28 cellular contexts compared by ENCODE assay signal in the genomic region with DNA sequence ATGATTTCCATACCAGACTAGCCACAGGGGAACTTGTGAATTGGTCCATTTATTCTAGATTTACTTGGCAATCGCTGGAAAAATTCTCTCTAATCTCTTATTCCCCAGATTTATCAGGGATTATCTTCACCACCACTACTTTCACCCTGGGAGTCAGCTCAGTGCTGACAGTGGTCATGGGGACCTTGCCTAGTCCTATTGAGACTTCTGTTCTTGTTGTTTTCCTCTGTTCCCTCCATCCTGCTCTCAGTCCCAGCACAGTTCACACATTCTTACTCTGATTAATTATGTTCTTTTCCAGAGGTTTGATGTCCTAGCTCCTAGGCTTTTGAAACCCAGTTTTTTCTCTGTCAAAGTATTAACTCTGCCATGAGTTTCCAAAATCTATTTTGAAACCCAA.
"Had no signal": no experiment of that assay in that cellular context is flagged by ENCODE, and none has a peak within 500 bp of the region (broad histone marks: within the 10 kb centered on the region; RNA-seq: fewer than 3 reads in every experiment).

No MANE protein-coding gene starts in this region.

- H3K36me3 Mint-ChIP-seq: activated CD4-positive, alpha-beta memory T cell treated with anti-CD3 and anti-CD28 coated beads for 36 hours; activated CD8-positive, alpha-beta memory T cell treated with anti-CD3 and anti-CD28 coated beads, Interleukin-2, amount 10 ng/mL, durations not matched to agents 7 days and 5 days; activated naive CD4-positive, alpha-beta T cell treated with anti-CD3 and anti-CD28 coated beads, Interleukin-2, amount 10 ng/mL, durations not matched to agents 7 days and 5 days; activated naive CD4-positive, alpha-beta T cell treated with anti-CD3 and anti-CD28 coated beads, Interleukin-2, amount 50 U/mL, for 72 hours; activated naive CD8-positive, alpha-beta T cell treated with anti-CD3 and anti-CD28 coated beads, Interleukin-2, amount 10 ng/mL, durations not matched to agents 7 days and 5 days had no signal

- H3K27me3 Mint-ChIP-seq: activated CD4-positive, alpha-beta memory T cell treated with anti-CD3 and anti-CD28 coated beads for 36 hours; activated CD4-positive, alpha-beta T cell treated with anti-CD3 and anti-CD28 coated beads for 36 hours; activated CD4-positive, alpha-beta T cell treated with anti-CD3 and anti-CD28 coated beads, Interleukin-2, amount 10 ng/mL, durations not matched to agents 24 days and 14 days; activated CD8-positive, alpha-beta memory T cell treated with anti-CD3 and anti-CD28 coated beads, Interleukin-2, amount 10 ng/mL, durations not matched to agents 7 days and 5 days; activated naive CD4-positive, alpha-beta T cell treated with anti-CD3 and anti-CD28 coated beads, Interleukin-2, amount 10 ng/mL, durations not matched to agents 7 days and 5 days; activated naive CD8-positive, alpha-beta T cell treated with anti-CD3 and anti-CD28 coated beads, Interleukin-2, amount 10 ng/mL, durations not matched to agents 7 days and 5 days; activated T-cell treated with anti-CD3 and anti-CD28 coated beads, Interleukin-2, amount 50 U/mL, for 24 hours; effector memory CD8-positive, alpha-beta T cell had no signal

- H3K4me3 Mint-ChIP-seq: activated CD4-positive, alpha-beta memory T cell treated with anti-CD3 and anti-CD28 coated beads for 36 hours; activated CD4-positive, alpha-beta T cell treated with anti-CD3 and anti-CD28 coated beads for 36 hours; activated CD4-positive, alpha-beta T cell treated with anti-CD3 and anti-CD28 coated beads, Interleukin-2, amount 10 ng/mL, durations not matched to agents 24 days and 14 days; activated CD8-positive, alpha-beta memory T cell treated with anti-CD3 and anti-CD28 coated beads, Interleukin-2, amount 10 ng/mL, durations not matched to agents 7 days and 5 days; activated CD8-positive, alpha-beta T cell treated with anti-CD3 and anti-CD28 coated beads, Interleukin-2, amount 10 ng/mL, durations not matched to agents 7 days and 5 days; activated naive CD4-positive, alpha-beta T cell treated with anti-CD3 and anti-CD28 coated beads, Interleukin-2, amount 10 ng/mL, durations not matched to agents 7 days and 5 days; activated naive CD8-positive, alpha-beta T cell treated with anti-CD3 and anti-CD28 coated beads, Interleukin-2, amount 10 ng/mL, durations not matched to agents 7 days and 5 days; activated T-cell treated with anti-CD3 and anti-CD28 coated beads, Interleukin-2, amount 50 U/mL, for 24 hours; activated T-cell treated with anti-CD3 and anti-CD28 coated beads, Interleukin-2, amount 50 U/mL, for 72 hours; effector memory CD8-positive, alpha-beta T cell had no signal

- DNase-seq: activated CD4-positive, alpha-beta memory T cell treated with anti-CD3 and anti-CD28 coated beads for 36 hours; activated CD4-positive, alpha-beta T cell treated with anti-CD3 and anti-CD28 coated beads for 36 hours; activated CD4-positive, alpha-beta T cell treated with anti-CD3 and anti-CD28 coated beads, Interleukin-2, amount 10 ng/mL, durations not matched to agents 24 days and 14 days; activated CD4-positive, CD25-positive, alpha-beta regulatory T cell; activated CD4-positive, CD25-positive, alpha-beta regulatory T cell treated with anti-CD3 and anti-CD28 coated beads, Interleukin-2, amount 50 U/mL, for 72 hours; activated CD8-positive, alpha-beta memory T cell treated with anti-CD3 and anti-CD28 coated beads, Interleukin-2, amount 10 ng/mL, durations not matched to agents 7 days and 5 days; activated CD8-positive, alpha-beta memory T cell treated with anti-CD3 and anti-CD28 coated beads, Interleukin-2, amount 50 U/mL, for 4 hours; activated CD8-positive, alpha-beta T cell treated with anti-CD3 and anti-CD28 coated beads, Interleukin-2, amount 10 ng/mL, durations not matched to agents 7 days and 5 days; activated gamma-delta T cell; activated naive CD4-positive, alpha-beta T cell; activated naive CD4-positive, alpha-beta T cell treated with anti-CD3 and anti-CD28 coated beads, Interleukin-2, amount 10 ng/mL, durations not matched to agents 7 days and 5 days; activated naive CD8-positive, alpha-beta T cell treated with anti-CD3 and anti-CD28 coated beads, Interleukin-2, amount 10 ng/mL, durations not matched to agents 7 days and 5 days; activated T-cell treated with anti-CD3 and anti-CD28 coated beads, Interleukin-2, amount 50 U/mL, for 24 hours; activated T-cell treated with anti-CD3 and anti-CD28 coated beads, Interleukin-2, amount 50 U/mL, for 72 hours; brain microvascular endothelial cell; caudate nucleus; cortex of kidney; dermis blood vessel endothelial cell; effector CD4-positive, alpha-beta T cell; effector memory CD8-positive, alpha-beta T cell; esophagus squamous epithelium; foreskin melanocyte; heart left ventricle; T-helper 2 cell had no signal

- H3K4me1 ChIP-seq: ascending aorta, esophagus squamous epithelium, gastroesophageal sphincter, heart left ventricle had no signal

- ATAC-seq: activated CD4-positive, alpha-beta T cell treated with anti-CD3 and anti-CD28 coated beads for 36 hours; activated CD8-positive, alpha-beta memory T cell treated with anti-CD3 and anti-CD28 coated beads, Interleukin-2, amount 10 ng/mL, durations not matched to agents 7 days and 5 days; activated CD8-positive, alpha-beta T cell treated with anti-CD3 and anti-CD28 coated beads, Interleukin-2, amount 10 ng/mL, durations not matched to agents 7 days and 5 days; activated naive CD4-positive, alpha-beta T cell treated with anti-CD3 and anti-CD28 coated beads, Interleukin-2, amount 50 U/mL, for 72 hours; activated T-cell treated with anti-CD3 and anti-CD28 coated beads, Interleukin-2, amount 50 U/mL, for 72 hours; effector memory CD8-positive, alpha-beta T cell; gastroesophageal sphincter had no signal

- H3K27ac Mint-ChIP-seq: activated CD4-positive, alpha-beta memory T cell treated with anti-CD3 and anti-CD28 coated beads for 36 hours; activated CD4-positive, alpha-beta T cell treated with anti-CD3 and anti-CD28 coated beads for 36 hours; activated CD4-positive, alpha-beta T cell treated with anti-CD3 and anti-CD28 coated beads, Interleukin-2, amount 10 ng/mL, durations not matched to agents 24 days and 14 days; activated CD8-positive, alpha-beta memory T cell treated with anti-CD3 and anti-CD28 coated beads, Interleukin-2, amount 10 ng/mL, durations not matched to agents 7 days and 5 days; activated CD8-positive, alpha-beta T cell treated with anti-CD3 and anti-CD28 coated beads, Interleukin-2, amount 10 ng/mL, durations not matched to agents 7 days and 5 days; activated naive CD4-positive, alpha-beta T cell treated with anti-CD3 and anti-CD28 coated beads, Interleukin-2, amount 10 ng/mL, durations not matched to agents 7 days and 5 days; activated naive CD4-positive, alpha-beta T cell treated with anti-CD3 and anti-CD28 coated beads, Interleukin-2, amount 50 U/mL, for 72 hours; activated naive CD8-positive, alpha-beta T cell treated with anti-CD3 and anti-CD28 coated beads, Interleukin-2, amount 10 ng/mL, durations not matched to agents 7 days and 5 days; activated T-cell treated with anti-CD3 and anti-CD28 coated beads, Interleukin-2, amount 50 U/mL, for 24 hours; activated T-cell treated with anti-CD3 and anti-CD28 coated beads, Interleukin-2, amount 50 U/mL, for 72 hours; effector memory CD8-positive, alpha-beta T cell had no signal

- H3K9me3 ChIP-seq: ascending aorta, esophagus squamous epithelium, gastroesophageal sphincter, heart left ventricle had no signal

- H3K36me3 ChIP-seq: ascending aorta, brain microvascular endothelial cell, esophagus squamous epithelium, gastroesophageal sphincter had no signal

- H3K4me1 Mint-ChIP-seq: activated CD4-positive, alpha-beta T cell treated with anti-CD3 and anti-CD28 coated beads, Interleukin-2, amount 10 ng/mL, durations not matched to agents 24 days and 14 days; activated CD8-positive, alpha-beta memory T cell treated with anti-CD3 and anti-CD28 coated beads, Interleukin-2, amount 10 ng/mL, durations not matched to agents 7 days and 5 days; activated naive CD4-positive, alpha-beta T cell treated with anti-CD3 and anti-CD28 coated beads, Interleukin-2, amount 10 ng/mL, durations not matched to agents 7 days and 5 days had no signal

- H3K27ac ChIP-seq: ascending aorta, brain microvascular endothelial cell, epithelial cell of prostate, esophagus squamous epithelium, gastroesophageal sphincter, heart left ventricle had no signal

- H3K27me3 ChIP-seq: ascending aorta, brain microvascular endothelial cell, esophagus squamous epithelium, gastroesophageal sphincter, heart left ventricle had no signal

- H3K4me3 ChIP-seq: ascending aorta, esophagus squamous epithelium, gastroesophageal sphincter, heart left ventricle had no signal

- H3K9me3 Mint-ChIP-seq: activated CD4-positive, alpha-beta T cell treated with anti-CD3 and anti-CD28 coated beads, Interleukin-2, amount 10 ng/mL, durations not matched to agents 24 days and 14 days had no signal
